In the genomic region with DNA sequence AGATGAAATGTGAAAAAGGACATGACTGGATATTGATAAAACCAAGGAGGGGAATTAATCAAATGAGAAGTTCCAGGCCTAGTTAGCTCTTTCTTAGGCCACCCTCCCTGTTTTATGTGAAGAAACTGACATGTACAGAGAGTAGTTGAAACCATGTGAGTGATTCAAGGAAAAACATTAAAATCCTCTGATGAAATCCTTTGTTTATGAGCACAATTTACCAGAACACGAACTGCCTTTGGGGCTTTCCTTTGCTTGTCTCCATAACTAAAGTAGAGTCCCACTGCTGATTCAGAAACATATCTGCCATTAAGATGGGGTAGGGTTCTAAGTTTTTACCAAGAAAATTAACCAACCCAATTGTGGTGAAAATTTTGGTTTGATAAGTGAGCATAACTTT, we compare ENCODE assay signal across 30 cellular contexts.
DNase-seq lines count a peak whose midpoint lies in the region; ATAC-seq, FAIRE-seq and TF ChIP-seq lines count a peak whose summit lies in the region.
"Had no signal": no experiment of that assay in that cellular context is flagged by ENCODE, and none has a peak within 500 bp of the region (broad histone marks: within the 10 kb centered on the region; RNA-seq: fewer than 3 reads in every experiment).

No MANE protein-coding gene starts in this region.

- peak overlapping the region; percentile 74 for H2AFZ ChIP-seq in ACC112 (ENCODE audit: low read length, unreplicated experiment)
- H2AFZ ChIP-seq in endothelial cell of umbilical vein (ENCODE audit: low read depth, low read length): peak overlapping the region; percentile 42
- no peak overlapping the region for H2AFZ ChIP-seq in PC-3 (ENCODE audit: low read length)
- H2AFZ ChIP-seq: PC-9 had no signal

- H3K27me3 Mint-ChIP-seq in HFFc6 (ENCODE audit: insufficient read depth): no peaks in the 10 kb centered on the region; the same call in 1 of the 2 replicates
- H3K27me3 Mint-ChIP-seq: activated CD4-positive, alpha-beta T cell treated with anti-CD3 and anti-CD28 coated beads for 36 hours; activated naive CD8-positive, alpha-beta T cell; IgD-negative memory B cell had no signal

- TF ChIP-seq POLR2A in endothelial cell of umbilical vein (IDR thresholded peaks at IDR 0.05; ENCODE audit: low read depth, low read length): no peak

- peak; percentile 43 for ATAC-seq in sciatic nerve
- ATAC-seq in PC-3: no peak
- ATAC-seq in GM19452 (IDR thresholded peaks at IDR 0.05; ENCODE audit: unreplicated experiment): no peak
- ATAC-seq: activated CD4-positive, alpha-beta T cell treated with anti-CD3 and anti-CD28 coated beads for 36 hours; CD8-positive, alpha-beta T cell; GM12878 had no signal

- H3K4me1 Mint-ChIP-seq in HFFc6 (ENCODE audit: low read depth): peaks cover 24% of the 10 kb centered on the region

- H3K9ac ChIP-seq in endothelial cell of umbilical vein (replicated peaks; ENCODE audit: extremely low read depth, insufficient read depth, low read length) (no peak overlapping the region), PC-3 (ENCODE audit: low read length) (no peak overlapping the region)

- no peaks in the 10 kb centered on the region for H4K20me1 ChIP-seq in endothelial cell of umbilical vein (replicated peaks; ENCODE audit: control insufficient read depth, extremely low read depth, insufficient read depth, low read length)
- H4K20me1 ChIP-seq in PC-3 (ENCODE audit: low read length): no peaks in the 10 kb centered on the region

- TF ChIP-seq CTCF in HFFc6 (IDR thresholded peaks at IDR 0.05) (no peak), endothelial cell of umbilical vein (IDR thresholded peaks at IDR 0.05; ENCODE audit: extremely low read depth in 1 of 2, insufficient read depth in 1 of 2, low read depth in 1 of 2, low read length in 2 of 2) (no peak), PC-3 (conservative IDR thresholded peaks at IDR 0.05; ENCODE audit: low read depth, low read length) (no peak), foreskin fibroblast (IDR thresholded peaks at IDR 0.05; ENCODE audit: low read depth, low read length) (no peak)

- peak overlapping the region; percentile 79 for H3K27ac Mint-ChIP-seq in HFFc6
- H3K27ac Mint-ChIP-seq: activated CD4-positive, alpha-beta T cell treated with anti-CD3 and anti-CD28 coated beads for 36 hours; activated naive CD8-positive, alpha-beta T cell; CD8-positive, alpha-beta T cell; IgD-negative memory B cell; immature natural killer cell; T-helper 2 cell treated with Interferon-gamma antibody and Interleukin-4, amounts not matched to agents 5 μg/mL and 100 μg/mL, for 36 hours had no signal

- no TSS peak for BruUV-seq in endothelial cell of umbilical vein (replicated peaks; lab: Mats Ljungman, UMichigan)
- no TSS peak for BruUV-seq in PC-3 (replicated peaks; lab: Mats Ljungman, UMichigan)

- H3K27ac ChIP-seq in ACC112 (ENCODE audit: low read depth, low read length) (peak overlapping the region; percentile 12; the same call in 1 of the 2 replicates), endothelial cell of umbilical vein (ENCODE audit: insufficient read depth, low read depth, low read length) (no peak overlapping the region), PC-3 (ENCODE audit: low read length) (no peak overlapping the region)
- H3K27ac ChIP-seq: dorsolateral prefrontal cortex, ovary, PC-9 had no signal

- H3K79me2 ChIP-seq in ACC112 (ENCODE audit: control insufficient read depth, insufficient read depth, low read length, unreplicated experiment) (no peaks in the 10 kb centered on the region), endothelial cell of umbilical vein (ENCODE audit: control insufficient read depth, insufficient read depth, low read length) (no peaks in the 10 kb centered on the region), PC-3 (ENCODE audit: low read length) (no peaks in the 10 kb centered on the region)

- no peaks in the 10 kb centered on the region; the same call in 1 of the 2 replicates for H3K9me3 Mint-ChIP-seq in HFFc6
- H3K9me3 Mint-ChIP-seq: CD8-positive, alpha-beta T cell had no signal

- dilution Hi-C loops in endothelial cell of umbilical vein (cut with MboI; ENCODE audit: extremely low pct_ligation_motif_present, low sequenced_read_pairs): no loop called here

- H3K27me3 ChIP-seq in ACC112 (ENCODE audit: insufficient read depth, low read length): no peaks in the 10 kb centered on the region
- no peaks in the 10 kb centered on the region for H3K27me3 ChIP-seq in endothelial cell of umbilical vein (ENCODE audit: control insufficient read depth in 2 of 2, insufficient read depth in 2 of 2, low read length in 2 of 2)
- peaks cover 51% of the 10 kb centered on the region for H3K27me3 ChIP-seq in PC-3 (ENCODE audit: low read length)
- H3K27me3 ChIP-seq: BE2C, ovary had no signal

- H3K9me2 ChIP-seq in PC-3 (replicated peaks; ENCODE audit: low read length): no peaks in the 10 kb centered on the region

- CTCF ChIA-PET in endothelial cell of umbilical vein (lab: Charles Lee) (interaction anchor here (1.3 to 1.4 kb wide), 2 partner anchors 9 to 562 kb away, joined by 3 read pairs; no protein-coding TSS in a partner anchor), PC-3 (lab: Charles Lee) (no interaction called here)

- intact Hi-C loops in endothelial cell of umbilical vein (cut with micrococcal nuclease) (no loop called here), sciatic nerve (cut with DNase I) (no loop called here), PC-3 (cut with micrococcal nuclease) (no loop called here)

- H3K9me1 ChIP-seq in endothelial cell of umbilical vein (replicated peaks; ENCODE audit: control insufficient read depth, extremely low read depth, insufficient read depth, low read length): no peaks in the 10 kb centered on the region

- FAIRE-seq in endothelial cell of umbilical vein (lab: Jason Lieb, UNC): no peak
- FAIRE-seq: GM12878, urothelium cell line had no signal

- H3K9me3 ChIP-seq in endothelial cell of umbilical vein (replicated peaks; ENCODE audit: control insufficient read depth, insufficient read depth, low read length): no peaks in the 10 kb centered on the region
- no peaks in the 10 kb centered on the region for H3K9me3 ChIP-seq in PC-3 (ENCODE audit: low read length)
- H3K9me3 ChIP-seq: BE2C, HAP-1, ovary had no signal

- H3K4me1 ChIP-seq in ACC112 (ENCODE audit: control insufficient read depth, insufficient read depth, low read length, unreplicated experiment): peaks cover 15% of the 10 kb centered on the region
- H3K4me1 ChIP-seq in endothelial cell of umbilical vein (ENCODE audit: control insufficient read depth, extremely low read depth, insufficient read depth, low read length): peaks cover 11% of the 10 kb centered on the region
- H3K4me1 ChIP-seq in PC-3 (ENCODE audit: insufficient read depth, low read length): no peaks in the 10 kb centered on the region
- H3K4me1 ChIP-seq: BE2C, HAP-1 had no signal

- H3F3A ChIP-seq in PC-3 (ENCODE audit: low read length, unreplicated experiment): no peaks in the 10 kb centered on the region

- H3K4me2 ChIP-seq in endothelial cell of umbilical vein (ENCODE audit: insufficient read depth, low read length) (no peak overlapping the region), PC-3 (ENCODE audit: low read length) (no peak overlapping the region)
- H3K4me2 ChIP-seq: PC-9 had no signal

- H3K4me3 Mint-ChIP-seq in HFFc6: peak overlapping the region; percentile 62; the same call in 1 of the 2 replicates
- H3K4me3 Mint-ChIP-seq: activated CD4-positive, alpha-beta T cell treated with anti-CD3 and anti-CD28 coated beads for 36 hours; activated naive CD8-positive, alpha-beta T cell; CD8-positive, alpha-beta T cell; IgD-negative memory B cell; T-helper 2 cell treated with Interferon-gamma antibody and Interleukin-4, amounts not matched to agents 5 μg/mL and 100 μg/mL, for 36 hours had no signal

- H3K4me3 ChIP-seq in ACC112 (ENCODE audit: low read depth, low read length) (no peak overlapping the region), endothelial cell of umbilical vein (replicated peaks in 1 of 3; ENCODE audit: insufficient read depth in 1 of 3, low read depth in 1 of 3, low read length in 3 of 3) (no peak overlapping the region), PC-3 (ENCODE audit: low read length) (no peak overlapping the region), foreskin fibroblast (ENCODE audit: low read depth in 1 of 2, low read length in 2 of 2) (no peak overlapping the region)
- H3K4me3 ChIP-seq: GM12878, HAP-1, ovary, PC-9 had no signal

- POLR2A ChIA-PET in endothelial cell of umbilical vein (lab: Charles Lee): no interaction called here
- POLR2A ChIA-PET in PC-3 (lab: Charles Lee; ENCODE audit: unreplicated experiment): no interaction called here

- no peak for DNase-seq in HFFc6
- DNase-seq in endothelial cell of umbilical vein (ENCODE audit: low read depth, low spot score): no peak
- no peak for DNase-seq in sciatic nerve (ENCODE audit: low spot score)
- DNase-seq in PC-3: no peak
- DNase-seq in RKO (ENCODE audit: low spot score): no peak
- no peak for DNase-seq in foreskin fibroblast
- DNase-seq: activated CD4-positive, alpha-beta T cell treated with anti-CD3 and anti-CD28 coated beads for 36 hours; activated effector memory CD4-positive, alpha-beta T cell treated with Interleukin-2 at 50 U/mL for 16 hours; BE2C; CD8-positive, alpha-beta T cell; DMS 273 treated with DMSO at 0.1 percent for 48 hours; dorsolateral prefrontal cortex; immature natural killer cell; mesendoderm; NCI-H1105; NCI-H187 treated with DMSO at 0.1 percent for 48 hours; NCI-H2171 treated with DMSO at 0.1 percent for 48 hours; NCI-H510A; ovary; PC-9; SHP77; stimulated activated naive CD4-positive, alpha-beta T cell had no signal

- H3K36me3 Mint-ChIP-seq in HFFc6 (ENCODE audit: low read depth): no peaks in the 10 kb centered on the region
- H3K36me3 Mint-ChIP-seq: activated naive CD8-positive, alpha-beta T cell; CD8-positive, alpha-beta T cell; IgD-negative memory B cell; immature natural killer cell had no signal

- no peaks in the 10 kb centered on the region for H3K36me3 ChIP-seq in ACC112 (ENCODE audit: insufficient read depth, low read length)
- no peaks in the 10 kb centered on the region for H3K36me3 ChIP-seq in endothelial cell of umbilical vein (ENCODE audit: control insufficient read depth in 2 of 2, extremely low read depth in 1 of 2, insufficient read depth in 2 of 2, low read length in 2 of 2)
- H3K36me3 ChIP-seq in PC-3 (ENCODE audit: low read depth, low read length): no peaks in the 10 kb centered on the region
- H3K36me3 ChIP-seq: BE2C, HAP-1, ovary had no signal

TF ChIP-seq in endothelial cell of umbilical vein, 7 proteins besides CTCF, POLR2A, EP300 and RAD21:
- TF ChIP-seq MYC (IDR thresholded peaks at IDR 0.05; ENCODE audit: low read depth, low read length): no peak
- no peak for TF ChIP-seq FOS (IDR thresholded peaks at IDR 0.05; ENCODE audit: borderline replicate concordance, insufficient read depth, low read length)
- no peak for TF ChIP-seq GATA2 (IDR thresholded peaks at IDR 0.05; ENCODE audit: insufficient read depth, insufficient read length, low read depth, low read length)
- no peak for TF ChIP-seq JUN (IDR thresholded peaks at IDR 0.05; ENCODE audit: borderline replicate concordance, insufficient read depth, insufficient read length, low read depth)
TF ChIP-seq in endothelial cell of umbilical vein: peak in this region for 0.
